In the genomic region with DNA sequence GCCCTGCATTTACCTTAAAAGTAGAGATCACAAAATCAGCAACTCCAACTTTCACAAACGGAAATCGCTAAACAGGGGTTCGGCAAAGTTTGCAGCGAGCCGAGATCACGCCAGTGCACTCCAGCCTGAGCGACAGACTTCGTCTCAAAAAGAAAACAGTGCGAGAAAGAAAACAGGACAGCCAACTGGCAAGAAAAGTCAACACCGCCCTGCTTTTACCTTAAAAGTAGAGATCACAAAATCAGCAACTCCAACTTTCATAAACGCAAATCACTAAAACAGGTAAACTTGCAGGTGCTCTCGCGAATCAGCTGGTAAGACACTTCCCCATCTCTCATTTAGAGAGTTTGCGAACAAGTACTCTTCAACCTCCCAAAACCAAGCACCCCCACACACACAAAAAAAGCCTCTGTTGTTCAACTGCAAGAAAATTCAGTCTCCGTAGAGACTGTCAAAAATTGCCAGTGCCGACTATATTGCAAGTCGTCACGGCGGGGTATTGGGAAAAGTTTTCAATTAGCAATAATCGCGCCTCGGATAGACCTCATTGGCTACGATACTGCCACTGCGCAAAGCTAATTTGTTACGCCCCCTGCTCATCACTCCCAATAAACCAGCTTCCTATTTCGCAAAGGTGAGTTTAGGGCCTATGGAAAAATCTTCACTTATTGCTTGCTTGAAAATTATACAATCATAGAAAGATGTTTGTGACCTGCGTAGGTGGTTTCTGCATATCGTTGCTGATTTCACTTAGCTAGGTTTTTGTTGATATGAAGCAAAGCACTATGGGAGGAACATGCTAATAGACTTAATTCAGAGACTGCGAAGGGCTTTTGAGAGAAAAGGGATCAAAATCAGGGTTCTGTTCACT, we compare ENCODE assay signal across 8 cellular contexts. TPM values are rescaled to one million over a fixed set of nuclear protein-coding genes. Genes with fewer than 3 reads are reported as not detected.
DNase-seq lines count a peak whose midpoint lies in the region; ATAC-seq and TF ChIP-seq lines count a peak whose summit lies in the region.

RNU4-1 (minus strand) TSS at position 577 of the 871 bp plus-strand sequence.

- H3K9me3 ChIP-seq in left lung: no peaks in the 10 kb centered on the region

- TF ChIP-seq CTCF in AG09319 (IDR thresholded peaks at IDR 0.05; ENCODE audit: low read depth, low read length) (no peak), left lung (IDR thresholded peaks at IDR 0.05) (no peak)

- intact Hi-C loops in left lung (cut with DNase I): no loop called here

- ATAC-seq in GM19043 (IDR thresholded peaks at IDR 0.05; ENCODE audit: low read depth, unreplicated experiment): peak; percentile 47
- peak; percentile 46 for ATAC-seq in HG03432 (IDR thresholded peaks at IDR 0.05; ENCODE audit: unreplicated experiment)
- ATAC-seq in left lung: peak; percentile 53

- DNase-seq in AG09319 (ENCODE audit: extremely low read depth, low read depth) (peak; percentile 77), NCI-H526 treated with DMSO at 0.1 percent for 48 hours (lab: John Stamatoyannopoulos, UW) (peak; percentile 99), dermis blood vessel endothelial cell (peak; percentile 88), left lung (peak in 1 of 2 donors; percentile 63)
- DNase-seq in activated CD4-positive, alpha-beta T cell treated with anti-CD3 and anti-CD28 coated beads for 48 hours: peak; percentile 86
- peak; percentile 67 for DNase-seq in stimulated activated CD4-positive, alpha-beta T cell treated with anti-CD3 and anti-CD28 coated beads, Interleukin-2, amount 100 ng/mL, for 4 hours (ENCODE audit: low read depth)

- H3K27me3 ChIP-seq in left lung: no peaks in the 10 kb centered on the region

- H3K4me1 ChIP-seq in left lung: peaks cover 0 to 17% of the 10 kb centered on the region in 2 donors

- no peaks in the 10 kb centered on the region for H3K36me3 ChIP-seq in left lung

- H3K27ac ChIP-seq in left lung: peak within 1 kb of the TSS; percentile 98 to 99

- peak within 1 kb of the TSS; percentile 41 to 46 for H3K4me3 ChIP-seq in left lung

RNA-seq across cellular contexts. Expression of gene RNU4-1, which starts in this region (rescaled TPM):
- total RNA-seq in dermis blood vessel endothelial cell (under 0.01 TPM in 2 replicates), left lung (1,000 to 10,000 TPM; 3,185 to 3,518 TPM)

Comparison
In these comparisons a context has a peak if more than half of its experiments do, and no peak if none do; other contexts are left out.
1. RNA of gene RNU4-1 (total RNA-seq): 3,185 to 3,518 TPM in left lung; under 0.01 TPM in dermis blood vessel endothelial cell; every median in the first group is over 1,000 times any median in the second.
2. Peak in DNase-seq in dermis blood vessel endothelial cell; RNA of the gene not detected or under 1 TPM.
3. Peak in every context shown above with its lines, with median percentiles within 50 percentile points of each other: ATAC-seq.